Comparison of ENCODE assay signal across 19 cellular contexts in the genomic region with DNA sequence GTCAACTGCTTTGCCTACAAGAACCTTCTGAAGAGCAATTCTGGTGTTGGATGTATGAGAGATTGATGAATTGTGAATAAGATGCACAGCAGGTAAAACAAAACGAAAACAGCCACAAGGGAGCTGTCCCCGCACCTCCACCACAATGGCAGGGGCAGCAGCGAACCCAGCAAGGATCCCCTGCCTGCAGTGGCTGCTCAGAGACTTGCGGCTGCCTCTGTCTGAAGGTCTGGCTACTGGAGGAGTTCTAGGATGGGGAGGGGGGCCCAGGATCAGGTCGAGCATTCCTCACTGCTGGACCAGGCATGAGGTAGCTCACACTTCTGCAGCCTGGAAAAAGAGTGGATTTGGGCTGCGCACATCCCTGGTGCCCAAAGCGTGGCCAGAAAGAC.
DNase-seq lines count a peak whose midpoint lies in the region; ATAC-seq, FAIRE-seq and TF ChIP-seq lines count a peak whose summit lies in the region.
"Had no signal": no experiment of that assay in that cellular context is flagged by ENCODE, and none has a peak within 500 bp of the region (broad histone marks: within the 10 kb centered on the region; RNA-seq: fewer than 3 reads in every experiment).

No MANE protein-coding gene starts in this region.

- H4K8ac ChIP-seq in neuronal stem cell (ENCODE audit: low read depth, low read length) = no peak overlapping the region

- H3K79me1 ChIP-seq in neuronal stem cell (ENCODE audit: low read depth, low read length) = no peaks in the 10 kb centered on the region

- TF ChIP-seq POLR2A in GM12892 (IDR thresholded peaks at IDR 0.05; ENCODE audit: low read depth, low read length) = no peak

- no peak overlapping the region for H3K4me3 ChIP-seq in fibroblast of lung (replicated peaks in 1 of 4; ENCODE audit: control extremely low read depth in 1 of 4, insufficient read depth in 1 of 4, low read depth in 3 of 4, low read length in 4 of 4)
- no peak overlapping the region for H3K4me3 ChIP-seq in neuronal stem cell (ENCODE audit: low read length in 2 of 2)
- H3K4me3 ChIP-seq: A549, GM12878 had no signal

- no peaks in the 10 kb centered on the region for H4K20me1 ChIP-seq in fibroblast of lung (ENCODE audit: control insufficient read depth, extremely low read depth, insufficient read depth, low read length)

- H2BK120ac ChIP-seq in neuronal stem cell (ENCODE audit: low read depth, low read length) = no peak overlapping the region

- H3K9me3 Mint-ChIP-seq in activated naive CD8-positive, alpha-beta T cell (ENCODE audit: low read depth) = no peaks in the 10 kb centered on the region
- no peaks in the 10 kb centered on the region for H3K9me3 Mint-ChIP-seq in activated naive CD8-positive, alpha-beta T cell treated with anti-CD3 and anti-CD28 coated beads, Interleukin-2, amount 50 U/mL, for 24 hours
- H3K9me3 Mint-ChIP-seq: CD8-positive, alpha-beta T cell had no signal

- no CpG with 5 or more reads among the region's 7 CpGs for WGBS in neuronal stem cell (ENCODE audit: extremely low coverage in 2 of 2, insufficient read length in 2 of 2, insufficient replicate concordance in 1 of 2), 2 donors

- H3K79me2 ChIP-seq in fibroblast of lung (ENCODE audit: control insufficient read depth, insufficient read depth, low read length) = no peaks in the 10 kb centered on the region

- H3K4ac ChIP-seq in neuronal stem cell (ENCODE audit: low read length) = no peak overlapping the region

- no peaks in the 10 kb centered on the region for H3K36me3 Mint-ChIP-seq in activated naive CD8-positive, alpha-beta T cell
- H3K36me3 Mint-ChIP-seq in activated naive CD8-positive, alpha-beta T cell treated with anti-CD3 and anti-CD28 coated beads, Interleukin-2, amount 50 U/mL, for 24 hours (ENCODE audit: low read depth) = no peaks in the 10 kb centered on the region
- H3K36me3 Mint-ChIP-seq: CD8-positive, alpha-beta T cell had no signal

- H4K91ac ChIP-seq in neuronal stem cell (ENCODE audit: low read depth, low read length, poor library complexity) = no peak overlapping the region

- H2BK15ac ChIP-seq in neuronal stem cell (ENCODE audit: low read length) = no peak overlapping the region

- peak overlapping the region; percentile 14 for H3K27ac Mint-ChIP-seq in activated naive CD8-positive, alpha-beta T cell
- no peak overlapping the region for H3K27ac Mint-ChIP-seq in activated naive CD8-positive, alpha-beta T cell treated with anti-CD3 and anti-CD28 coated beads, Interleukin-2, amount 50 U/mL, for 24 hours
- H3K27ac Mint-ChIP-seq: CD8-positive, alpha-beta T cell had no signal

- H2BK12ac ChIP-seq in neuronal stem cell (ENCODE audit: low read length) = no peak overlapping the region

- ATAC-seq in activated naive CD8-positive, alpha-beta T cell treated with anti-CD3 and anti-CD28 coated beads, Interleukin-2, amount 50 U/mL, for 24 hours = no peak
- ATAC-seq: A549; CD8-positive, alpha-beta T cell; GM12878 had no signal

- H3K4me2 ChIP-seq in fibroblast of lung (ENCODE audit: extremely low read depth, insufficient read depth, low read length) (peak overlapping the region; percentile 56), neuronal stem cell (ENCODE audit: insufficient read depth, low read length, poor library complexity, severe bottlenecking) (no peak overlapping the region)
- H3K4me2 ChIP-seq: A549, KMS-11 had no signal

- H3K9me3 ChIP-seq in fibroblast of lung (ENCODE audit: control insufficient read depth, insufficient read depth, low read depth, low read length) = no peaks in the 10 kb centered on the region
- H3K9me3 ChIP-seq in neuronal stem cell (replicated peaks in 1 of 2; ENCODE audit: control insufficient read depth in 2 of 2, insufficient read depth in 1 of 2, low read depth in 1 of 2, low read length in 2 of 2) = no peaks in the 10 kb centered on the region
- H3K9me3 ChIP-seq: A549 had no signal

- FAIRE-seq in GM12892 (lab: Jason Lieb, UNC) = no peak
- FAIRE-seq: A549, GM12878, GM19239, H54 had no signal

- no peak overlapping the region for H3K9ac ChIP-seq in fibroblast of lung (ENCODE audit: insufficient read depth, low read length)
- no peak overlapping the region for H3K9ac ChIP-seq in neuronal stem cell (ENCODE audit: low read depth, low read length, poor library complexity)
- H3K9ac ChIP-seq: KMS-11 had no signal

- H3K4me1 ChIP-seq in fibroblast of lung (ENCODE audit: control insufficient read depth, extremely low read depth, insufficient read depth, low read length) (peaks cover 14% of the 10 kb centered on the region), neuronal stem cell (ENCODE audit: control insufficient read depth in 2 of 2, insufficient read depth in 1 of 2, low read depth in 1 of 2, low read length in 2 of 2) (peaks cover 0 to 5% of the 10 kb centered on the region in 2 donors)
- H3K4me1 ChIP-seq: A549 had no signal

- H2AK5ac ChIP-seq in neuronal stem cell (ENCODE audit: low read depth, low read length) = no peak overlapping the region

- no peaks in the 10 kb centered on the region for H3K4me1 Mint-ChIP-seq in activated naive CD8-positive, alpha-beta T cell (ENCODE audit: low read depth)
- H3K4me1 Mint-ChIP-seq in activated naive CD8-positive, alpha-beta T cell treated with anti-CD3 and anti-CD28 coated beads, Interleukin-2, amount 50 U/mL, for 24 hours = no peaks in the 10 kb centered on the region

- H3K27ac ChIP-seq in fibroblast of lung (ENCODE audit: insufficient read depth, low read length) = peak overlapping the region; percentile 78
- no peak overlapping the region for H3K27ac ChIP-seq in neuronal stem cell (replicated peaks; ENCODE audit: low read length)
- H3K27ac ChIP-seq: 22Rv1, A549, KMS-11 had no signal

- H3K14ac ChIP-seq in neuronal stem cell (ENCODE audit: low read length) = no peak overlapping the region

- TF ChIP-seq CTCF in fibroblast of lung (conservative IDR thresholded peaks at IDR 0.05 in 1 of 2, IDR thresholded peaks at IDR 0.05 in 1 of 2; ENCODE audit: low read depth in 1 of 2, low read length in 2 of 2) = no peak

- no peak for DNase-seq in activated naive CD8-positive, alpha-beta T cell treated with anti-CD3 and anti-CD28 coated beads, Interleukin-2, amount 50 U/mL, for 24 hours
- no peak for DNase-seq in fibroblast of lung (ENCODE audit: low read depth in 2 of 2)
- DNase-seq in neuronal stem cell (ENCODE audit: low spot score) = no peak
- DNase-seq in epidermal melanocyte (ENCODE audit: insufficient read length, low spot score) = no peak
- no peak for DNase-seq in GM12892 (ENCODE audit: insufficient read length)
- no peak for DNase-seq in NK-92 treated with Interleukin-12 subunit alpha and Interleukin-12 subunit beta, amount 100 ng/mL, for 24 hours (lab: John Stamatoyannopoulos, UW)
- DNase-seq: AML-193; Calu3; CD8-positive, alpha-beta T cell; DMS53; DND-41; EL had no signal

- H2BK5ac ChIP-seq in neuronal stem cell (ENCODE audit: low read length) = no peak overlapping the region

- H2AFZ ChIP-seq in fibroblast of lung (ENCODE audit: low read length) = no peak overlapping the region
- no peak overlapping the region for H2AFZ ChIP-seq in neuronal stem cell (ENCODE audit: low read length)

- peaks cover 2% of the 10 kb centered on the region for H3K27me3 Mint-ChIP-seq in activated naive CD8-positive, alpha-beta T cell
- H3K27me3 Mint-ChIP-seq in activated naive CD8-positive, alpha-beta T cell treated with anti-CD3 and anti-CD28 coated beads, Interleukin-2, amount 50 U/mL, for 24 hours = peaks cover 4% of the 10 kb centered on the region

- H3K27me3 ChIP-seq in fibroblast of lung (ENCODE audit: control insufficient read depth, insufficient read depth, low read length) = no peaks in the 10 kb centered on the region
- H3K27me3 ChIP-seq in neuronal stem cell (ENCODE audit: control insufficient read depth in 3 of 3, insufficient read depth in 3 of 3, low read depth in 1 of 3, low read length in 3 of 3) = no peaks in the 10 kb centered on the region

- H3K18ac ChIP-seq in neuronal stem cell (ENCODE audit: low read length) = peak overlapping the region; percentile 1

- no peak overlapping the region for H3K4me3 Mint-ChIP-seq in activated naive CD8-positive, alpha-beta T cell
- no peak overlapping the region for H3K4me3 Mint-ChIP-seq in activated naive CD8-positive, alpha-beta T cell treated with anti-CD3 and anti-CD28 coated beads, Interleukin-2, amount 50 U/mL, for 24 hours
- H3K4me3 Mint-ChIP-seq: CD8-positive, alpha-beta T cell had no signal

- H3K36me3 ChIP-seq in fibroblast of lung (ENCODE audit: control insufficient read depth, insufficient read depth, low read length) (no peaks in the 10 kb centered on the region), neuronal stem cell (replicated peaks in 1 of 2; ENCODE audit: control insufficient read depth in 2 of 2, insufficient read depth in 2 of 2, low read length in 2 of 2) (no peaks in the 10 kb centered on the region)

- no peak overlapping the region for H3K23ac ChIP-seq in neuronal stem cell (ENCODE audit: low read depth, low read length, poor library complexity)
